Comparison of ENCODE assay signal across 1 cellular context in genomic region chr1:226702957-226703831, GRCh38.
TF ChIP-seq lines count a peak whose summit lies in the region.

No MANE protein-coding gene starts in this region.

TF ChIP-seq in GM12878, 131 proteins besides CTCF, POLR2A, EP300 and RAD21 (continued from another document):
- TF ChIP-seq ZNF592 (IDR thresholded peaks at IDR 0.05) (peak; percentile 88), PAX5 (IDR thresholded peaks at IDR 0.05; ENCODE audit: borderline replicate concordance, low read depth, low read length) (peak; percentile 79; the same call in 1 of the 2 replicates), DPF2 (IDR thresholded peaks at IDR 0.05) (peak; percentile 97), BHLHE40 (IDR thresholded peaks at IDR 0.05; ENCODE audit: borderline replicate concordance in 1 of 2, low read depth in 2 of 2, low read length in 1 of 2) (peak; percentile 94 to 99), BACH1 (IDR thresholded peaks at IDR 0.05; ENCODE audit: borderline replicate concordance) (peak; percentile 97), CBX5 (IDR thresholded peaks at IDR 0.05; ENCODE audit: low read depth) (peak; percentile 76; the same call in 1 of the 2 replicates), FOXM1 (IDR thresholded peaks at IDR 0.05; ENCODE audit: low read depth, low read length) (0 out of 2 replicates have a peak, but pooled peaks have one; percentile 19), EED (IDR thresholded peaks at IDR 0.05; ENCODE audit: low read depth) (peak; percentile 63), ZNF274 (IDR thresholded peaks at IDR 0.05; ENCODE audit: insufficient read depth, insufficient read length) (no peak), BCL11A (IDR thresholded peaks at IDR 0.05; ENCODE audit: low read depth, low read length) (peak; percentile 34; the same call in 1 of the 2 replicates), TAF1 (IDR thresholded peaks at IDR 0.05; ENCODE audit: borderline replicate concordance, low read depth, low read length) (peak; percentile 73; the same call in 1 of the 2 replicates), STAT1 (conservative IDR thresholded peaks at IDR 0.05) (peak; percentile 87; the same call in 1 of the 2 replicates), HDAC6 (IDR thresholded peaks at IDR 0.05; ENCODE audit: unreplicated experiment) (no peak), JUND (IDR thresholded peaks at IDR 0.05; ENCODE audit: low read depth, low read length) (no peak), ZNF24 (IDR thresholded peaks at IDR 0.05) (peak; percentile 78), CEBPB (IDR thresholded peaks at IDR 0.05; ENCODE audit: borderline replicate concordance in 1 of 2, low read depth in 2 of 2, low read length in 2 of 2) (no peak)
- TF ChIP-seq, protein P1, sequence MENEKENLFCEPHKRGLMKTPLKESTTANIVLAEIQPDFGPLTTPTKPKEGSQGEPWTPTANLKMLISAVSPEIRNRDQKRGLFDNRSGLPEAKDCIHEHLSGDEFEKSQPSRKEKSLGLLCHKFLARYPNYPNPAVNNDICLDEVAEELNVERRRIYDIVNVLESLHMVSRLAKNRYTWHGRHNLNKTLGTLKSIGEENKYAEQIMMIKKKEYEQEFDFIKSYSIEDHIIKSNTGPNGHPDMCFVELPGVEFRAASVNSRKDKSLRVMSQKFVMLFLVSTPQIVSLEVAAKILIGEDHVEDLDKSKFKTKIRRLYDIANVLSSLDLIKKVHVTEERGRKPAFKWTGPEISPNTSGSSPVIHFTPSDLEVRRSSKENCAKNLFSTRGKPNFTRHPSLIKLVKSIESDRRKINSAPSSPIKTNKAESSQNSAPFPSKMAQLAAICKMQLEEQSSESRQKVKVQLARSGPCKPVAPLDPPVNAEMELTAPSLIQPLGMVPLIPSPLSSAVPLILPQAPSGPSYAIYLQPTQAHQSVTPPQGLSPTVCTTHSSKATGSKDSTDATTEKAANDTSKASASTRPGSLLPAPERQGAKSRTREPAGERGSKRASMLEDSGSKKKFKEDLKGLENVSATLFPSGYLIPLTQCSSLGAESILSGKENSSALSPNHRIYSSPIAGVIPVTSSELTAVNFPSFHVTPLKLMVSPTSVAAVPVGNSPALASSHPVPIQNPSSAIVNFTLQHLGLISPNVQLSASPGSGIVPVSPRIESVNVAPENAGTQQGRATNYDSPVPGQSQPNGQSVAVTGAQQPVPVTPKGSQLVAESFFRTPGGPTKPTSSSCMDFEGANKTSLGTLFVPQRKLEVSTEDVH (IDR thresholded peaks at IDR 0.05; ENCODE audit: low read depth, partially characterized antibody): no peak
- TF ChIP-seq, protein P2, sequence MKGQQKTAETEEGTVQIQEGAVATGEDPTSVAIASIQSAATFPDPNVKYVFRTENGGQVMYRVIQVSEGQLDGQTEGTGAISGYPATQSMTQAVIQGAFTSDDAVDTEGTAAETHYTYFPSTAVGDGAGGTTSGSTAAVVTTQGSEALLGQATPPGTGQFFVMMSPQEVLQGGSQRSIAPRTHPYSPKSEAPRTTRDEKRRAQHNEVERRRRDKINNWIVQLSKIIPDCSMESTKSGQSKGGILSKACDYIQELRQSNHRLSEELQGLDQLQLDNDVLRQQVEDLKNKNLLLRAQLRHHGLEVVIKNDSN (IDR thresholded peaks at IDR 0.05; ENCODE audit: borderline replicate concordance, extremely low read length, insufficient read depth, low read depth, low read length): peak; percentile 99
TF ChIP-seq in GM12878: peak in this region for 66.
